Comparison of ENCODE assay signal across 24 cellular contexts in the genomic region with DNA sequence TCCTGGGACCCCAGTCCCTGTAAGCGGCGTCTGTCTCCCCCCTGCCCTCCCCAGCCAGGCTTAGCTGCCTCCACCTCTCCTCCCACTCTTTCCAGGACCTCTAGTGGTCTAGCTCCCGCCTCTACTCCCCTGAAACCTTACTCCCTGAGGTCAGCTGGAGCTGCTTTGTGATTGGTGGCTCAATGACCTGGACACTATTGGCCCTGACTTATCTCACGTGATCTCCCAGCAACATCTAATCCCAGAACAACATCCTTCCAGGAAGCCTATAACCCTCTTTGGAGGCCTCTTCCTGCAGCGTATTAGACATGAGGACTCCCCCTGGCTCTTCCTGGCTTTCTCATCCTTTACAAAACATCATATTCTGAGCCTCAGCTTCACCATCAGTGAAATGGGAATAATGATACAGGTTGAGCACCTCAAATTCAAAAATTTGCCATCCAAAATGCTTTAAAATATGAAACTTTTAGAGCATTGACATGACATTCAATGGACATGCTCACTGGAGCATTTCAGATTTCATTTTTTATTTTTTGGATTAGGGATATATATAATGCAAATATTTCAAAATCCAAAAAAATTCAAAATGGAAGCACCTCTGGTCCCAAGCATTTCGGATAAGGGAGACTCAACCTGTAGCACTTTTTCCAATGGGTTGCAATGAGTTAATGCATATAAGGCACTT.
"Had no signal": no experiment of that assay in that cellular context is flagged by ENCODE, and none has a peak within 500 bp of the region (broad histone marks: within the 10 kb centered on the region; RNA-seq: fewer than 3 reads in every experiment).

No MANE protein-coding gene starts in this region.

- DNase-seq: activated CD4-positive, alpha-beta T cell treated with anti-CD3 and anti-CD28 coated beads, Interleukin-2, amount 10 ng/mL, durations not matched to agents 24 days and 14 days; activated CD8-positive, alpha-beta T cell treated with anti-CD3 and anti-CD28 coated beads for 36 hours; activated naive CD4-positive, alpha-beta T cell treated with Interleukin-2 at 50 U/mL for 16 hours; activated naive CD8-positive, alpha-beta T cell treated with anti-CD3 and anti-CD28 coated beads, Interleukin-2, amount 10 ng/mL, durations not matched to agents 7 days and 5 days; activated T-cell treated with anti-CD3 and anti-CD28 coated beads, Interleukin-2, amount 50 U/mL, for 24 hours; amygdala; caudate nucleus; dorsolateral prefrontal cortex; foreskin fibroblast; islet precursor cell; left colon; lower lobe of right lung; stimulated activated CD4-positive, alpha-beta T cell treated with anti-CD3 and anti-CD28 coated beads, Interleukin-15, amount 100 ng/mL, for 24 hours; stimulated activated CD4-positive, alpha-beta T cell treated with anti-CD3 and anti-CD28 coated beads, Interleukin-4, amount 100 ng/mL, for 1 hour had no signal

- H3K4me1 Mint-ChIP-seq: activated CD4-positive, alpha-beta T cell treated with anti-CD3 and anti-CD28 coated beads, Interleukin-2, amount 10 ng/mL, durations not matched to agents 24 days and 14 days had no signal

- H3K36me3 ChIP-seq: lower lobe of right lung, prostate gland, right atrium auricular region, thoracic aorta, upper lobe of right lung had no signal

- FAIRE-seq: colon had no signal

- H3K36me3 Mint-ChIP-seq: activated naive CD8-positive, alpha-beta T cell treated with anti-CD3 and anti-CD28 coated beads, Interleukin-2, amount 10 ng/mL, durations not matched to agents 7 days and 5 days; mesothelial cell of epicardium; natural killer cell treated with Interleukin-12 subunit alpha and Interleukin-12 subunit beta and Interleukin-15 and Interleukin-18, amount 100 ng/mL, for 72 hours had no signal

- H3K27me3 ChIP-seq: dorsolateral prefrontal cortex, right atrium auricular region, upper lobe of right lung had no signal

- H3K27me3 Mint-ChIP-seq: activated CD8-positive, alpha-beta T cell treated with anti-CD3 and anti-CD28 coated beads for 36 hours; activated naive CD8-positive, alpha-beta T cell treated with anti-CD3 and anti-CD28 coated beads, Interleukin-2, amount 10 ng/mL, durations not matched to agents 7 days and 5 days; activated T-cell treated with anti-CD3 and anti-CD28 coated beads, Interleukin-2, amount 50 U/mL, for 24 hours; natural killer cell treated with Interleukin-12 subunit alpha and Interleukin-12 subunit beta and Interleukin-15 and Interleukin-18, amount 100 ng/mL, for 72 hours had no signal

- H3K9me3 ChIP-seq: lower lobe of right lung, prostate gland, right atrium auricular region, thoracic aorta, upper lobe of right lung had no signal

- H3K27ac Mint-ChIP-seq: activated CD4-positive, alpha-beta T cell treated with anti-CD3 and anti-CD28 coated beads, Interleukin-2, amount 10 ng/mL, durations not matched to agents 24 days and 14 days; activated CD8-positive, alpha-beta T cell treated with anti-CD3 and anti-CD28 coated beads for 36 hours; activated naive CD8-positive, alpha-beta T cell treated with anti-CD3 and anti-CD28 coated beads, Interleukin-2, amount 10 ng/mL, durations not matched to agents 7 days and 5 days; activated T-cell treated with anti-CD3 and anti-CD28 coated beads, Interleukin-2, amount 50 U/mL, for 24 hours; activated T-helper 2 cell treated with anti-CD3 and anti-CD28 coated beads, Interferon-gamma antibody, Interleukin-2, Interleukin-4, amounts not matched to agents 10 μg/mL and 5 μg/mL and 100 μg/mL, durations not matched to agents 14 hours and 24 hours and 36 hours; mesothelial cell of epicardium; natural killer cell treated with Interleukin-12 subunit alpha and Interleukin-12 subunit beta and Interleukin-15 and Interleukin-18, amount 100 ng/mL, for 72 hours; T-helper 2 cell treated with Interferon-gamma antibody and Interleukin-4, amounts not matched to agents 5 μg/mL and 100 μg/mL, for 36 hours had no signal

- ATAC-seq: activated CD8-positive, alpha-beta T cell treated with anti-CD3 and anti-CD28 coated beads for 36 hours; left colon; lower lobe of right lung; natural killer cell treated with Interleukin-12 subunit alpha and Interleukin-12 subunit beta and Interleukin-15 and Interleukin-18, amount 100 ng/mL, for 72 hours; upper lobe of right lung had no signal

- H3K4me1 ChIP-seq: prostate gland had no signal

- H3K4me3 Mint-ChIP-seq: activated CD4-positive, alpha-beta T cell treated with anti-CD3 and anti-CD28 coated beads, Interleukin-2, amount 10 ng/mL, durations not matched to agents 24 days and 14 days; activated CD8-positive, alpha-beta T cell treated with anti-CD3 and anti-CD28 coated beads for 36 hours; activated naive CD8-positive, alpha-beta T cell treated with anti-CD3 and anti-CD28 coated beads, Interleukin-2, amount 10 ng/mL, durations not matched to agents 7 days and 5 days; activated T-cell treated with anti-CD3 and anti-CD28 coated beads, Interleukin-2, amount 50 U/mL, for 24 hours; mesothelial cell of epicardium; natural killer cell treated with Interleukin-12 subunit alpha and Interleukin-12 subunit beta and Interleukin-15 and Interleukin-18, amount 100 ng/mL, for 72 hours; T-helper 2 cell treated with Interferon-gamma antibody and Interleukin-4, amounts not matched to agents 5 μg/mL and 100 μg/mL, for 36 hours had no signal

- H3K4me3 ChIP-seq: dorsolateral prefrontal cortex, lower lobe of right lung, prostate gland, right atrium auricular region, skin epidermis, thoracic aorta, upper lobe of right lung had no signal

- H3K27ac ChIP-seq: dorsolateral prefrontal cortex, lower lobe of right lung, right atrium auricular region, upper lobe of right lung had no signal

- H3K9me3 Mint-ChIP-seq: activated CD4-positive, alpha-beta T cell treated with anti-CD3 and anti-CD28 coated beads, Interleukin-2, amount 10 ng/mL, durations not matched to agents 24 days and 14 days; activated CD8-positive, alpha-beta T cell treated with anti-CD3 and anti-CD28 coated beads for 36 hours; activated naive CD8-positive, alpha-beta T cell treated with anti-CD3 and anti-CD28 coated beads, Interleukin-2, amount 10 ng/mL, durations not matched to agents 7 days and 5 days; activated T-cell treated with anti-CD3 and anti-CD28 coated beads, Interleukin-2, amount 50 U/mL, for 24 hours; activated T-helper 2 cell treated with anti-CD3 and anti-CD28 coated beads, Interferon-gamma antibody, Interleukin-2, Interleukin-4, amounts not matched to agents 10 μg/mL and 5 μg/mL and 100 μg/mL, durations not matched to agents 14 hours and 24 hours and 36 hours; mesothelial cell of epicardium; natural killer cell treated with Interleukin-12 subunit alpha and Interleukin-12 subunit beta and Interleukin-15 and Interleukin-18, amount 100 ng/mL, for 72 hours; T-helper 2 cell treated with Interferon-gamma antibody and Interleukin-4, amounts not matched to agents 5 μg/mL and 100 μg/mL, for 36 hours had no signal
